ENCODE assay signal across 13 cellular contexts in genomic region chr3:23968467-23969184, GRCh38. TPM values are rescaled to one million over a fixed set of nuclear protein-coding genes. Genes with fewer than 3 reads are reported as not detected.
DNase-seq lines count a peak whose midpoint lies in the region; ATAC-seq and TF ChIP-seq lines count a peak whose summit lies in the region.
"Had no signal": no experiment of that assay in that cellular context is flagged by ENCODE, and none has a peak within 500 bp of the region (broad histone marks: within the 10 kb centered on the region; RNA-seq: fewer than 3 reads in every experiment).

No MANE protein-coding gene starts in this region.

- H3K4me3 Mint-ChIP-seq in natural killer cell treated with Interleukin-12 subunit alpha and Interleukin-12 subunit beta and Interleukin-15 and Interleukin-18, amount 100 ng/mL, for 72 hours: no peak overlapping the region
- H3K4me3 Mint-ChIP-seq: activated naive CD8-positive, alpha-beta T cell treated with anti-CD3 and anti-CD28 coated beads, Interleukin-2, amount 10 ng/mL, durations not matched to agents 7 days and 5 days had no signal

- H3K27me3 ChIP-seq in thyroid gland (no peaks in the 10 kb centered on the region), lower lobe of right lung (ENCODE audit: low read depth) (no peaks in the 10 kb centered on the region)

- H3K36me3 ChIP-seq in thyroid gland (peaks cover 11 to 28% of the 10 kb centered on the region in 2 donors), lower lobe of right lung (peaks cover 95% of the 10 kb centered on the region)
- H3K36me3 ChIP-seq: prostate gland had no signal

- H3K27ac Mint-ChIP-seq in natural killer cell treated with Interleukin-12 subunit alpha and Interleukin-12 subunit beta and Interleukin-15 and Interleukin-18, amount 100 ng/mL, for 72 hours: no peak overlapping the region
- H3K27ac Mint-ChIP-seq: activated naive CD8-positive, alpha-beta T cell treated with anti-CD3 and anti-CD28 coated beads, Interleukin-2, amount 10 ng/mL, durations not matched to agents 7 days and 5 days had no signal

- H3K4me1 Mint-ChIP-seq in natural killer cell treated with Interleukin-12 subunit alpha and Interleukin-12 subunit beta and Interleukin-15 and Interleukin-18, amount 100 ng/mL, for 72 hours (ENCODE audit: low read depth in 2 of 2): peaks cover 5 to 9% of the 10 kb centered on the region in 2 donors
- H3K4me1 Mint-ChIP-seq: activated naive CD8-positive, alpha-beta T cell treated with anti-CD3 and anti-CD28 coated beads, Interleukin-2, amount 10 ng/mL, durations not matched to agents 7 days and 5 days had no signal

- CTCF ChIA-PET in RWPE1 (lab: Yijun Ruan, JAX): interaction anchor here (0.6 kb wide), 1 partner anchor 288 kb away, joined by 4 read pairs; no protein-coding TSS in a partner anchor

- intact Hi-C loops in Right ventricle myocardium superior (cut with DNase I): no loop called here
- intact Hi-C loops in Right ventricle myocardium inferior (cut with DNase I): no loop called here
- intact Hi-C loops in thyroid gland (cut with DNase I): no loop called here
- intact Hi-C loops in lower lobe of right lung (cut with DNase I): no loop called here

- no peaks in the 10 kb centered on the region for H3K9me3 Mint-ChIP-seq in natural killer cell treated with Interleukin-12 subunit alpha and Interleukin-12 subunit beta and Interleukin-15 and Interleukin-18, amount 100 ng/mL, for 72 hours
- H3K9me3 Mint-ChIP-seq: activated naive CD8-positive, alpha-beta T cell treated with anti-CD3 and anti-CD28 coated beads, Interleukin-2, amount 10 ng/mL, durations not matched to agents 7 days and 5 days had no signal

- DNase-seq in Right ventricle myocardium superior (no peak), Right ventricle myocardium inferior (ENCODE audit: missing footprints) (no peak), RWPE1 (ENCODE audit: low spot score) (peak; percentile 26), fibroblast of gingiva (ENCODE audit: low read depth) (peak; percentile 59), thyroid gland (peak; percentile 26 to 29), lower lobe of right lung (no peak)
- DNase-seq in activated CD4-positive, alpha-beta T cell treated with anti-CD3 and anti-CD28 coated beads, Interleukin-2, amount 50 U/mL, for 4 hours: no peak
- no peak for DNase-seq in natural killer cell treated with Interleukin-12 subunit alpha and Interleukin-12 subunit beta and Interleukin-15 and Interleukin-18, amount 100 ng/mL, for 72 hours (ENCODE audit: low spot score)
- DNase-seq: activated CD8-positive, alpha-beta memory T cell treated with anti-CD3 and anti-CD28 coated beads, Interleukin-2, amount 50 U/mL, for 48 hours; activated naive CD8-positive, alpha-beta T cell treated with anti-CD3 and anti-CD28 coated beads, Interleukin-2, amount 10 ng/mL, durations not matched to agents 7 days and 5 days; NCI-H1436 treated with DMSO at 0.1 percent for 48 hours; NCI-H774 had no signal

- H3K27ac ChIP-seq in RWPE1 (no peak overlapping the region; the same call in 1 of the 2 replicates), thyroid gland (no peak overlapping the region), lower lobe of right lung (no peak overlapping the region)
- H3K27ac ChIP-seq: prostate gland had no signal

- ATAC-seq in Right ventricle myocardium superior (ENCODE audit: poor library complexity) (peak; percentile 19), Right ventricle myocardium inferior (no peak), lower lobe of right lung (no peak)
- no peak for ATAC-seq in natural killer cell treated with Interleukin-12 subunit alpha and Interleukin-12 subunit beta and Interleukin-15 and Interleukin-18, amount 100 ng/mL, for 72 hours

- POLR2A ChIA-PET in RWPE1 (lab: Yijun Ruan, JAX; ENCODE audit: low non-redundant PET): no interaction called here

- H3K4me1 ChIP-seq in thyroid gland (peaks cover 6 to 9% of the 10 kb centered on the region in 2 donors), lower lobe of right lung (no peaks in the 10 kb centered on the region)
- H3K4me1 ChIP-seq: prostate gland had no signal

- no peaks in the 10 kb centered on the region for H3K27me3 Mint-ChIP-seq in natural killer cell treated with Interleukin-12 subunit alpha and Interleukin-12 subunit beta and Interleukin-15 and Interleukin-18, amount 100 ng/mL, for 72 hours
- H3K27me3 Mint-ChIP-seq: activated naive CD8-positive, alpha-beta T cell treated with anti-CD3 and anti-CD28 coated beads, Interleukin-2, amount 10 ng/mL, durations not matched to agents 7 days and 5 days had no signal

- TF ChIP-seq CTCF in RWPE1 (conservative IDR thresholded peaks at IDR 0.05; ENCODE audit: low read depth): no peak
- TF ChIP-seq CTCF in thyroid gland (IDR thresholded peaks at IDR 0.05): no peak
- TF ChIP-seq CTCF in lower lobe of right lung (IDR thresholded peaks at IDR 0.05): no peak

- H3K36me3 Mint-ChIP-seq in natural killer cell treated with Interleukin-12 subunit alpha and Interleukin-12 subunit beta and Interleukin-15 and Interleukin-18, amount 100 ng/mL, for 72 hours: peaks cover 6% of the 10 kb centered on the region
- H3K36me3 Mint-ChIP-seq: activated naive CD8-positive, alpha-beta T cell treated with anti-CD3 and anti-CD28 coated beads, Interleukin-2, amount 10 ng/mL, durations not matched to agents 7 days and 5 days had no signal

- no peaks in the 10 kb centered on the region for H3K9me3 ChIP-seq in thyroid gland
- no peaks in the 10 kb centered on the region for H3K9me3 ChIP-seq in lower lobe of right lung
- H3K9me3 ChIP-seq: prostate gland had no signal

- H3K4me3 ChIP-seq in thyroid gland (replicated peaks in 1 of 3) (no peak overlapping the region), lower lobe of right lung (no peak overlapping the region)
- H3K4me3 ChIP-seq: prostate gland had no signal

- WGBS in thyroid gland, 2 donors: 76 to 77% methylated on average over 5 of the region's 5 CpGs

- no peak for TF ChIP-seq POLR2A in thyroid gland (IDR thresholded peaks at IDR 0.05)

RNA-seq across cellular contexts. Expression of gene NR1D2, which starts 23.5 kb away (rescaled TPM):
- total RNA-seq in Right ventricle myocardium superior (47.1 TPM), Right ventricle myocardium inferior (44.5 TPM), thyroid gland (100 to 1,000 TPM in 1 of 4 donors, 10 to 100 TPM in 3; 44.2 to 108 (median 68.1) TPM), lower lobe of right lung (53.7 TPM)
- 1 to 10 TPM; 4.2 to 5.2 TPM for total RNA-seq in natural killer cell treated with Interleukin-12 subunit alpha and Interleukin-12 subunit beta and Interleukin-15 and Interleukin-18, amount 100 ng/mL, for 72 hours

RNA-seq across cellular contexts. Expression of gene RPL15, which starts 51.7 kb away (rescaled TPM):
- 878 TPM for total RNA-seq in Right ventricle myocardium superior
- total RNA-seq in Right ventricle myocardium inferior: 1,001 TPM
- total RNA-seq in thyroid gland: 1,000 to 10,000 TPM; 1,700 to 2,512 (median 2,310) TPM
- total RNA-seq in natural killer cell treated with Interleukin-12 subunit alpha and Interleukin-12 subunit beta and Interleukin-15 and Interleukin-18, amount 100 ng/mL, for 72 hours: 1,000 to 10,000 TPM; 1,150 to 1,334 TPM
- total RNA-seq in lower lobe of right lung: 1,413 TPM

RNA-seq across cellular contexts. Expression of gene NKIRAS1, which starts 51.8 kb away (rescaled TPM):
- total RNA-seq in Right ventricle myocardium superior: 21.2 TPM
- 20.3 TPM for total RNA-seq in Right ventricle myocardium inferior
- total RNA-seq in thyroid gland: 10 to 100 TPM; 17.5 to 22.2 (median 19.7) TPM
- 1 to 10 TPM; 4.9 to 6.7 TPM for total RNA-seq in natural killer cell treated with Interleukin-12 subunit alpha and Interleukin-12 subunit beta and Interleukin-15 and Interleukin-18, amount 100 ng/mL, for 72 hours
- 11.1 TPM for total RNA-seq in lower lobe of right lung

Comparison
In these comparisons a context has a peak if more than half of its experiments do, and no peak if none do; other contexts are left out.
1. DNase-seq: peak in RWPE1 (single experiment), fibroblast of gingiva (single experiment) and thyroid gland (2 of 2); none in Right ventricle myocardium superior (single experiment), Right ventricle myocardium inferior (single experiment), activated CD4-positive, alpha-beta T cell treated with anti-CD3 and anti-CD28 coated beads, Interleukin-2, amount 50 U/mL, for 4 hours (0 of 2), natural killer cell treated with Interleukin-12 subunit alpha and Interleukin-12 subunit beta and Interleukin-15 and Interleukin-18, amount 100 ng/mL, for 72 hours (single experiment) and lower lobe of right lung (single experiment).